In genomic region chr3:175941352-175941751, GRCh38 we compare ENCODE assay signal across 8 cellular contexts.
DNase-seq lines count a peak whose midpoint lies in the region; ATAC-seq and TF ChIP-seq lines count a peak whose summit lies in the region.

No MANE protein-coding gene starts in this region.

- H3K9me3 ChIP-seq in HUES64 (ENCODE audit: insufficient read depth, low read depth, low read length): peaks cover 18% of the 10 kb centered on the region

- H3K9ac ChIP-seq in HUES64 (ENCODE audit: low read depth, low read length): no peak overlapping the region

- ATAC-seq in GM19324 (IDR thresholded peaks at IDR 0.05; ENCODE audit: low FRiP score, unreplicated experiment): no peak

- no peaks in the 10 kb centered on the region for H3K27me3 ChIP-seq in HUES64 (ENCODE audit: insufficient read depth, low read length)

- H3K36me3 ChIP-seq in HUES64 (ENCODE audit: insufficient read depth, low read length): no peaks in the 10 kb centered on the region

- H3K4me3 ChIP-seq in HUES64 (ENCODE audit: low read length): no peak overlapping the region
- no peak overlapping the region for H3K4me3 ChIP-seq in choroid plexus epithelial cell (ENCODE audit: low read depth, low read length)

- TF ChIP-seq CTCF in choroid plexus epithelial cell (conservative IDR thresholded peaks at IDR 0.05; ENCODE audit: low read depth, low read length): peak; percentile 47

- peak; percentile 50 for DNase-seq in NCI-H82 (lab: John Stamatoyannopoulos, UW)
- DNase-seq in NCI-H82 treated with DMSO at 0.1 percent for 48 hours (lab: John Stamatoyannopoulos, UW; ENCODE audit: unreplicated experiment): no peak
- DNase-seq in choroid plexus epithelial cell (ENCODE audit: low read depth): peak; percentile 24
- peak; percentile 13 for DNase-seq in renal cortical epithelial cell (ENCODE audit: low read depth)
- DNase-seq in LoVo (ENCODE audit: low spot score): no peak
- DNase-seq in NCI-H1694 (lab: John Stamatoyannopoulos, UW): no peak

- H3K4me1 ChIP-seq in HUES64 (ENCODE audit: insufficient read depth, low read length): no peaks in the 10 kb centered on the region

- peak overlapping the region; percentile 42; the same call in 1 of the 2 replicates for H3K27ac ChIP-seq in HUES64 (ENCODE audit: low read depth, low read length)

Comparison
In these comparisons a context has a peak if more than half of its experiments do, and no peak if none do; other contexts are left out.
1. DNase-seq: peak in NCI-H82 (single experiment), choroid plexus epithelial cell (single experiment) and renal cortical epithelial cell (single experiment); none in NCI-H82 treated with DMSO at 0.1 percent for 48 hours (single experiment), LoVo (single experiment) and NCI-H1694 (single experiment).